In genomic region chr1:247646867-247647266, GRCh38 we compare ENCODE assay signal across 16 cellular contexts.
"Had no signal": no experiment of that assay in that cellular context is flagged by ENCODE, and none has a peak within 500 bp of the region (broad histone marks: within the 10 kb centered on the region; RNA-seq: fewer than 3 reads in every experiment).

No MANE protein-coding gene starts in this region.

- DNase-seq: activated CD4-positive, alpha-beta T cell treated with anti-CD3 and anti-CD28 coated beads, Interleukin-2, amount 10 ng/mL, durations not matched to agents 7 days and 5 days; activated CD4-positive, CD25-positive, alpha-beta regulatory T cell; activated CD8-positive, alpha-beta memory T cell treated with anti-CD3 and anti-CD28 coated beads for 24 hours; activated naive CD8-positive, alpha-beta T cell treated with anti-CD3 and anti-CD28 coated beads for 36 hours; amygdala; body of pancreas; caudate nucleus; hippocampal formation; kidney glomerular epithelial cell; mesendoderm; occipital lobe; psoas muscle; stimulated activated naive CD8-positive, alpha-beta T cell treated with anti-CD3 and anti-CD28 coated beads, Interleukin-15, amount 100 ng/mL, for 72 hours; upper lobe of left lung had no signal

- H3K27ac ChIP-seq: body of pancreas, esophagus muscularis mucosa, psoas muscle, upper lobe of left lung had no signal

- H3K4me1 ChIP-seq: body of pancreas, esophagus muscularis mucosa, psoas muscle, upper lobe of left lung had no signal

- H3K27me3 ChIP-seq: body of pancreas, esophagus muscularis mucosa, upper lobe of left lung had no signal

- H3K36me3 ChIP-seq: esophagus muscularis mucosa, upper lobe of left lung had no signal

- ATAC-seq: body of pancreas; psoas muscle; sciatic nerve; stimulated activated naive CD8-positive, alpha-beta T cell treated with anti-CD3 and anti-CD28 coated beads, Interleukin-15, amount 100 ng/mL, for 72 hours had no signal

- H3K9me3 ChIP-seq: body of pancreas, esophagus muscularis mucosa, psoas muscle, upper lobe of left lung had no signal

- H3K4me3 ChIP-seq: body of pancreas, esophagus muscularis mucosa, psoas muscle, upper lobe of left lung had no signal
